In genomic region chr2:1795261-1795828, GRCh38 we compare ENCODE assay signal across 19 cellular contexts.
"Had no signal": no experiment of that assay in that cellular context is flagged by ENCODE, and none has a peak within 500 bp of the region (broad histone marks: within the 10 kb centered on the region; RNA-seq: fewer than 3 reads in every experiment).

No MANE protein-coding gene starts in this region.

- H2AFZ ChIP-seq: neural progenitor cell had no signal

- H3K4me3 Mint-ChIP-seq: neural progenitor cell; stimulated activated naive B cell treated with anti-CD40 and anti-IgM and Interleukin-4, amounts not matched to agents 10 μg/mL and 1 μg/mL and 100 μg/mL, for 72 hours had no signal

- H3K4me1 ChIP-seq: body of pancreas, colonic mucosa, neural progenitor cell had no signal

- ATAC-seq: activated naive CD4-positive, alpha-beta T cell treated with anti-CD3 and anti-CD28 coated beads, Interleukin-2, amount 50 U/mL, for 72 hours; body of pancreas; left ventricle myocardium superior; stimulated activated naive B cell treated with anti-CD40 and anti-IgM and Interleukin-4, amounts not matched to agents 10 μg/mL and 1 μg/mL and 100 μg/mL, for 72 hours had no signal

- H3K4me3 ChIP-seq: body of pancreas, colonic mucosa, neural progenitor cell, ovary, smooth muscle cell, tibial artery had no signal

- H3K27me3 ChIP-seq: body of pancreas, colonic mucosa, neural progenitor cell, ovary, tibial artery had no signal

- H3K9ac ChIP-seq: neural progenitor cell had no signal

- H3K9me3 ChIP-seq: body of pancreas, colonic mucosa, ovary, tibial artery had no signal

- H3K36me3 ChIP-seq: colonic mucosa, neural progenitor cell, ovary, tibial artery had no signal

- DNase-seq: activated CD4-positive, alpha-beta T cell treated with anti-CD3 and anti-CD28 coated beads, Interleukin-2, amount 50 U/mL, for 1 hour; activated CD8-positive, alpha-beta memory T cell treated with anti-CD3 and anti-CD28 coated beads for 24 hours; activated CD8-positive, alpha-beta memory T cell treated with anti-CD3 and anti-CD28 coated beads, Interleukin-2, amount 50 U/mL, for 48 hours; activated gamma-delta T cell treated with Interleukin-2 at 50 U/mL for 16 hours; amniotic stem cell; body of pancreas; central memory CD4-positive, alpha-beta T cell; colonic mucosa; erythroblast; foreskin melanocyte; hypothalamus; left ventricle myocardium superior; ovary; stimulated activated CD4-positive, alpha-beta T cell treated with anti-CD3 and anti-CD28 coated beads, Interleukin-4, amount 100 ng/mL, for 4 hours; stimulated activated naive B cell treated with anti-CD40 and anti-IgM and Interleukin-4, amounts not matched to agents 10 μg/mL and 1 μg/mL and 100 μg/mL, for 72 hours; tibial artery had no signal

- H3K36me3 Mint-ChIP-seq: activated naive CD4-positive, alpha-beta T cell treated with anti-CD3 and anti-CD28 coated beads, Interleukin-2, amount 50 U/mL, for 72 hours; stimulated activated naive B cell treated with anti-CD40 and anti-IgM and Interleukin-4, amounts not matched to agents 10 μg/mL and 1 μg/mL and 100 μg/mL, for 72 hours had no signal

- H3K4me2 ChIP-seq: neural progenitor cell, smooth muscle cell had no signal

- H3K27ac ChIP-seq: body of pancreas, colonic mucosa, neural progenitor cell, ovary, tibial artery had no signal

- H3K9me3 Mint-ChIP-seq: activated naive CD4-positive, alpha-beta T cell treated with anti-CD3 and anti-CD28 coated beads, Interleukin-2, amount 50 U/mL, for 72 hours had no signal

- H3K27ac Mint-ChIP-seq: activated naive CD4-positive, alpha-beta T cell treated with anti-CD3 and anti-CD28 coated beads, Interleukin-2, amount 50 U/mL, for 72 hours; stimulated activated naive B cell treated with anti-CD40 and anti-IgM and Interleukin-4, amounts not matched to agents 10 μg/mL and 1 μg/mL and 100 μg/mL, for 72 hours had no signal
